Comparison of ENCODE assay signal across 17 cellular contexts in the genomic region with DNA sequence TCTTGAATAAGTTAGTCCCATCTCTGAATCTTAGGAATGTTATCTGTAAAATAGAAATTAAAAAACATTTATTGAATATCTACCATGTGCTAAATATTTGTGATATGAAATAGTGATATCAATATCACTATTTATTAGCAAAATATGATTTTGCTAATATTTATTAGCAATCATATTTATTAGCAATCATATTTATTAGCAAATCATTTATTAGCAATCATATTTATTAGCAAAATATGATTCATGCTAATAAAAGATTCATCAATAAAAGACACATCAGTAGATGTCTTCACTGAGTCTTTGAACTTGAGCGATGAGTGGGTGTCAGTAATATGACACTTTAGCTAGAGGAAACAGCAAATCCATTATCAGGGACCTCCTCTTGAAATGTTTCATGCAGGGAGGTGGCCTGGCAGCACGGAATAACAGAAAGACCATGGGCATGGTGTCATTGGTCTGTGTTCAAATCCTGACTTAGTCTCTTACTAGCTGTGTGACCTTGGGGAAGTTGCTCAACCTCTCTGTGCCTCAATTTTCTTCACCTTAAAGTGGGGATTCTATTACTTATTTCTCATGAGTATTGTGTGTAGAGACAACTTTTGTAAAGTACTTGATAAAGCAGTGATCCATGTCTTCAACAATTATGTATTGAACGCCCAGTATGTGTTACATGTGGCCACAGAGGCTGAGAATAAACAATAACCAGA.
"Had no signal": no experiment of that assay in that cellular context is flagged by ENCODE, and none has a peak within 500 bp of the region (broad histone marks: within the 10 kb centered on the region; RNA-seq: fewer than 3 reads in every experiment).

No MANE protein-coding gene starts in this region.

- H3K4me2 ChIP-seq: SK-N-SH had no signal

- H3K27ac ChIP-seq: RWPE1 had no signal

- ATAC-seq: Panc1, PC-3, T-cell had no signal

- H3K9ac ChIP-seq: SK-N-SH had no signal

- DNase-seq: KBM-7, MV-4-11, NCI-H1048, NCI-H1105, NCI-H1436 treated with DMSO at 0.1 percent for 48 hours, NCI-H1694, NCI-H187 treated with DMSO at 0.1 percent for 48 hours, NCI-H2029 treated with DMSO at 0.1 percent for 48 hours, NCI-H526 treated with DMSO at 0.1 percent for 48 hours, NCI-H774, PC-3, SHP77, SK-N-SH, SW 1271, T-cell had no signal

- H3K9me3 ChIP-seq: SK-N-SH had no signal
